Comparison of ENCODE assay signal across 22 cellular contexts in the genomic region with DNA sequence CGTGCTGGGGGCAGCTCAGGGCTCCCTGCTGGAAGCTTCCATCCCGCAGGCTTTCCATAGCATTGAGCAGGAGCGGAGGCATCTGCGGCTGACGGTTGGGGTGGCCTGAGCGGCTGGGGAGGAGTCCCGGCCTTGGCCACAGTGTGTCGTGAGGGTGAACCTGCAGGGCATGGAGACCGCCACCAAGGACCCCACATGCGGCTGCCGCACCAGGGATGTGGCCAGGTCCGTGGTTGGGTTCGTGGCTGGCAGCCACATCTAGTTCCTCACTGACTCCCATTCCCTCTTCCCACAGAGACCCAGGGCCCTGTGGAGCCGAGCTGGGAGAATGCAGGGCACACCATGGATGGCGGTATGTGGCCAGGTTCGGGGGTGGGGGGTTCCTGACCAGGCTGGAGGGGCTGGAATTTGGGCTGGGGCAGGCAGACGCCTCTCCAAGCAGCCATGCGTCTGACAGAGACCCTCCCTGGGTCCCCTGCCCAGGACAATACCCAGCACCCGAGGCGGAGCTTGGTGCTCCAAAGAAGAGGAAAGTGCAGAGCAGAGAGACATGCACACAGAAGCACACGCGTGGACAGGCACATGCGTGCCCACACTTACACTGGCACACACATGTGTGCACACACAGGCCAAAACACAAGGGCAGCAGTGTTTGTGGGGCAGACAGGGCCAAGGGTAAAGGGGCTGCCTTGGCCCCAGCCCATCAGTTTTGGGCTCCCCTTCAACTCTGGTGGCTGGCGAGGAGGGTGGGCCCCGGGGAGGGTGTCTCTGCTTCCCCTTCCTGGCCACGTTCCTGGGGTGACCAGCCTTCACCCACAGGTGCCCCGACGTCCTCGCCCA. TPM values are rescaled to one million over a fixed set of nuclear protein-coding genes. Genes with fewer than 3 reads are reported as not detected.
A peak's percentile ranks its signal among the peaks of the same experiment; 100 is the strongest.
DNase-seq lines count a peak whose midpoint lies in the region; ATAC-seq and TF ChIP-seq lines count a peak whose summit lies in the region.
"Had no signal": no experiment of that assay in that cellular context is flagged by ENCODE, and none has a peak within 500 bp of the region (broad histone marks: within the 10 kb centered on the region; RNA-seq: fewer than 3 reads in every experiment).

No MANE protein-coding gene starts in this region.

- H3K4me1 ChIP-seq in BE2C (no peaks in the 10 kb centered on the region), mucosa of descending colon (ENCODE audit: low read depth) (peaks cover 35% of the 10 kb centered on the region)
- H3K4me1 ChIP-seq: esophagus muscularis mucosa had no signal

- H3K27me3 ChIP-seq in BE2C: no peaks in the 10 kb centered on the region; the same call in none of the 2 replicates
- H3K27me3 ChIP-seq: cardiac muscle cell had no signal

- ATAC-seq in mucosa of descending colon (no peak), GM19463 (IDR thresholded peaks at IDR 0.05; ENCODE audit: unreplicated experiment) (no peak)

- H3K36me3 ChIP-seq in BE2C: no peaks in the 10 kb centered on the region
- no peaks in the 10 kb centered on the region for H3K36me3 ChIP-seq in mucosa of descending colon (ENCODE audit: low read depth)
- H3K36me3 ChIP-seq: cardiac muscle cell, esophagus muscularis mucosa, thoracic aorta had no signal

- H3K9me3 ChIP-seq in BE2C (no peaks in the 10 kb centered on the region), mucosa of descending colon (no peaks in the 10 kb centered on the region)
- H3K9me3 ChIP-seq: esophagus muscularis mucosa, thoracic aorta had no signal

- DNase-seq in BE2C (peak; percentile 2), HuH-7.5 (ENCODE audit: low spot score) (peak; percentile 12), cardiac septum (ENCODE audit: low spot score) (peak; percentile 70), mucosa of descending colon (peak in 2 of 3 donors; percentile 36 to 46), putamen (ENCODE audit: low spot score) (no peak), middle frontal gyrus (ENCODE audit: extremely low spot score, low spot score) (no peak)
- no peak for DNase-seq in activated CD4-positive, alpha-beta T cell treated with anti-CD3 and anti-CD28 coated beads for 4 hours
- DNase-seq: activated CD4-positive, alpha-beta memory T cell treated with anti-CD3 and anti-CD28 coated beads, Interleukin-2, amount 10 ng/mL, durations not matched to agents 7 days and 5 days; activated T-cell treated with anti-CD3 and anti-CD28 coated beads, Interleukin-2, amount 50 U/mL, for 24 hours; COR-L47; EL; GM23248; immature natural killer cell; NCI-H1048; NCI-H774; occipital lobe; small intestine had no signal

- intact Hi-C loops in cardiac septum (cut with DNase I): no loop called here
- intact Hi-C loops in mucosa of descending colon (cut with DNase I, micrococcal nuclease): no loop called here

- H3K4me3 ChIP-seq in BE2C (ENCODE audit: low read depth, low read length) (no peak overlapping the region), mucosa of descending colon (no peak overlapping the region)
- H3K4me3 ChIP-seq: cardiac muscle cell, esophagus muscularis mucosa, GM23248, thoracic aorta had no signal

- no peak for TF ChIP-seq CTCF in BE2C (IDR thresholded peaks at IDR 0.05; ENCODE audit: low read depth, low read length)
- no peak for TF ChIP-seq CTCF in mucosa of descending colon (IDR thresholded peaks at IDR 0.05)

RNA-seq across cellular contexts. Expression of a gene that starts 2.7 kb away (rescaled TPM):
- polyA plus RNA-seq in BE2C (2012; ENCODE audit: insufficient read depth, insufficient read length, low read depth): not detected
- total RNA-seq in cardiac septum: not detected
- total RNA-seq in mucosa of descending colon: 100 to 1,000 TPM; 133 to 431 (median 135) TPM
- total RNA-seq: activated CD4-positive, alpha-beta memory T cell treated with anti-CD3 and anti-CD28 coated beads, Interleukin-2, amount 10 ng/mL, durations not matched to agents 7 days and 5 days; activated naive CD8-positive, alpha-beta T cell treated with anti-CD3 and anti-CD28 coated beads, Interleukin-2, amount 10 ng/mL, durations not matched to agents 7 days and 5 days; cardiac muscle cell; GM23248; occipital lobe; thoracic aorta had no signal
- polyA plus RNA-seq: cardiac muscle cell, GM23248, immature natural killer cell had no signal

Comparison
In these comparisons a context has a peak if more than half of its experiments do, and no peak if none do; other contexts are left out.
1. DNase-seq: peak in BE2C (single experiment), HuH-7.5 (single experiment), cardiac septum (single experiment) and mucosa of descending colon (2 of 3); none in putamen (single experiment), middle frontal gyrus (single experiment) and activated CD4-positive, alpha-beta T cell treated with anti-CD3 and anti-CD28 coated beads for 4 hours (0 of 2).
2. RNA of a gene that starts 2.7 kb away (total RNA-seq): 133 to 431 TPM in mucosa of descending colon; not detected in cardiac septum (single experiment); every median in the first group is over 100 times any median in the second.